8 cellular contexts compared by ENCODE assay signal in genomic region chr1:161166669-161167548, GRCh38. TPM values are rescaled to one million over a fixed set of nuclear protein-coding genes. Genes with fewer than 3 reads are reported as not detected.
DNase-seq lines count a peak whose midpoint lies in the region; ATAC-seq, FAIRE-seq and TF ChIP-seq lines count a peak whose summit lies in the region.

No MANE protein-coding gene starts in this region.

- H3K4me1 ChIP-seq in breast epithelium, result peaks cover 0 to 4% of the 10 kb centered on the region in 2 donors
- peaks cover 16% of the 10 kb centered on the region for H3K4me1 ChIP-seq in HepG2 (ENCODE audit: insufficient read depth, low read length)

- no peaks in the 10 kb centered on the region for H3K36me3 ChIP-seq in breast epithelium
- H3K36me3 ChIP-seq in HepG2 (replicated peaks in 1 of 2; ENCODE audit: control insufficient read depth in 1 of 2, insufficient read depth in 2 of 2, low read length in 2 of 2), result peaks cover 13 to 42% of the 10 kb centered on the region in 2 experiments

- 12% methylated on average over 24 of the region's 33 CpGs for WGBS in HepG2 (ENCODE audit: low lambda C conversion rate)

- peak overlapping the region; percentile 84 for H3K4me2 ChIP-seq in HepG2 (ENCODE audit: low read depth, low read length)

- TF ChIP-seq EP300 in HepG2 (IDR thresholded peaks at IDR 0.05; ENCODE audit: low read depth in 2 of 2, low read length in 2 of 2) (no peak), HepG2 (CRISPR knock-in tag; IDR thresholded peaks at IDR 0.05; ENCODE audit: borderline replicate concordance) (no peak)

- no peak for TF ChIP-seq CTCF in breast epithelium (IDR thresholded peaks at IDR 0.05)
- no peak for TF ChIP-seq CTCF in HepG2 (CRISPR knock-in tag; IDR thresholded peaks at IDR 0.05)
- TF ChIP-seq CTCF in type B pancreatic cell (conservative IDR thresholded peaks at IDR 0.05), result no peak

- peak; percentile 22 for DNase-seq in A172 (ENCODE audit: low spot score)
- no peak for DNase-seq in GM12891 (ENCODE audit: insufficient read length, low spot score)
- peak; percentile 16 for DNase-seq in NCI-H146 treated with DMSO at 0.1 percent for 48 hours (lab: John Stamatoyannopoulos, UW; ENCODE audit: unreplicated experiment)
- DNase-seq in breast epithelium (ENCODE audit: low spot score in 2 of 2), result no peak
- no peak for DNase-seq in HepG2 (ENCODE audit: low spot score)
- DNase-seq in type B pancreatic cell (ENCODE audit: extremely low spot score, unreplicated experiment), result no peak
- DNase-seq in T-helper 9 cell, result no peak
- DNase-seq in stimulated activated CD4-positive, alpha-beta T cell treated with anti-CD3 and anti-CD28 coated beads, Interleukin-12 subunit alpha, Interleukin-12 subunit beta, amount 100 ng/mL, for 4 hours, result no peak

- in situ Hi-C loops in HepG2 (cut with HindIII; ENCODE audit: extremely low pct_ligation_motif_present, low pct_unique_long_range_greater_than_20kb), result no loop called here

- ATAC-seq in HepG2, result peak; percentile 70

- no peaks in the 10 kb centered on the region for H4K20me1 ChIP-seq in HepG2 (ENCODE audit: insufficient read depth, low read length)

- TF ChIP-seq RAD21 in HepG2 (CRISPR knock-in tag; IDR thresholded peaks at IDR 0.05), result no peak

- H3K27me3 Mint-ChIP-seq in type B pancreatic cell, result no peaks in the 10 kb centered on the region

- H3K27me3 ChIP-seq in breast epithelium (no peaks in the 10 kb centered on the region), HepG2 (ENCODE audit: control insufficient read depth in 1 of 2, insufficient read depth in 2 of 2, low read length in 2 of 2) (no peaks in the 10 kb centered on the region)

- POLR2A ChIA-PET in HepG2 (lab: Yijun Ruan, JAX), result interaction anchor here (0.9 to 2.9 kb wide), 13 partner anchors 10 to 153 kb away, joined by 3 to 30 read pairs (median 5); partner anchors contain the start of genes ADAMTS4, APOA2, B4GALT3 and DEDD

- no TSS peak for BruUV-seq in HepG2 (replicated peaks; lab: Mats Ljungman, UMichigan)

- H3K9ac ChIP-seq in HepG2 (ENCODE audit: insufficient read depth, low read depth, low read length), result peak overlapping the region; percentile 80

- H3K27ac Mint-ChIP-seq in type B pancreatic cell, result peak overlapping the region; percentile 99

- CTCF ChIA-PET in HepG2 (lab: Yijun Ruan, JAX; ENCODE audit: low intra/inter-chr PET ratio, low total read pairs), result interaction anchor here (1.7 kb wide), 1 partner anchor 11 kb away, joined by 4 read pairs; the partner anchor contains the start of gene B4GALT3

- H3K9me3 ChIP-seq in breast epithelium, result no peaks in the 10 kb centered on the region
- H3K9me3 ChIP-seq in HepG2 (ENCODE audit: low read length), result no peaks in the 10 kb centered on the region

- no peak for TF ChIP-seq POLR2A in GM12891 (IDR thresholded peaks at IDR 0.05; ENCODE audit: low read depth, low read length)
- no peak for TF ChIP-seq POLR2A in breast epithelium (IDR thresholded peaks at IDR 0.05)
- TF ChIP-seq POLR2A in HepG2 (IDR thresholded peaks at IDR 0.05; ENCODE audit: insufficient read depth in 1 of 2, low read depth in 2 of 2, low read length in 2 of 2), result no peak

- peak overlapping the region; percentile 35 for H2AFZ ChIP-seq in HepG2 (ENCODE audit: low read length)

- H3K27ac ChIP-seq in breast epithelium (peak overlapping the region; percentile 92 to 93), HepG2 (ENCODE audit: extremely low read length, insufficient read depth, low read length) (peak overlapping the region; percentile 62)

- peak; percentile 48 for FAIRE-seq in GM12891 (lab: Jason Lieb, UNC)
- no peak for FAIRE-seq in HepG2 (lab: Jason Lieb, UNC)

- peak overlapping the region; percentile 97 for H3K4me3 Mint-ChIP-seq in type B pancreatic cell

- peaks cover 13% of the 10 kb centered on the region for H3K36me3 Mint-ChIP-seq in type B pancreatic cell

- H3K9me3 Mint-ChIP-seq in type B pancreatic cell, result no peaks in the 10 kb centered on the region

- intact Hi-C loops in breast epithelium (cut with DNase I; ENCODE audit: low total_unique reads), result no loop called here
- intact Hi-C loops in HepG2 (cut with micrococcal nuclease; ENCODE audit: unreplicated experiment), result no loop called here

- peaks cover 2% of the 10 kb centered on the region for H3K79me2 ChIP-seq in HepG2 (ENCODE audit: insufficient read depth, low read length)

- peaks cover 13% of the 10 kb centered on the region for H3K4me1 Mint-ChIP-seq in type B pancreatic cell (ENCODE audit: unreplicated experiment)

- H3K4me3 ChIP-seq in breast epithelium (peak overlapping the region; percentile 54 to 88 (median 86)), HepG2 (replicated peaks in 1 of 3; ENCODE audit: insufficient read depth in 1 of 3, low read depth in 2 of 3, low read length in 3 of 3) (peak overlapping the region; percentile 71 to 88 (median 74))

RNA-seq across cellular contexts. Expression of gene PPOX, which starts 0.7 kb away (rescaled TPM):
- 37.1 and 39.9 TPM in 2 replicates for total RNA-seq in A172 (2014; rRNA removed; shearing (Covaris generic))
- polyA plus RNA-seq in GM12891 (2012; ENCODE audit: low read depth, missing spikeins), result 12.9 TPM
- total RNA-seq in breast epithelium (10 to 100 TPM; 19.5 to 26.8 (median 25.2) TPM), HepG2 (2016; rRNA removed; fragmentation: Illumina TruSeq; extraction: Trizol) (13.0 and 15.5 TPM in 2 replicates), type B pancreatic cell (ENCODE audit: low replicate concordance) (25.7 and 43.6 TPM in 2 replicates)
- total RNA-seq in HepG2 (2016; cell fraction: cytosol; rRNA removed; fragmentation: Illumina TruSeq; extraction: Trizol; ENCODE audit: low read depth), result 3.1 and 3.7 TPM in 2 replicates
- 12.8 and 14.3 TPM in 2 replicates for total RNA-seq in HepG2 (2016; cell fraction: insoluble cytoplasmic fraction; rRNA removed; fragmentation: Illumina TruSeq; extraction: Trizol)
- 3.1 and 5.2 TPM in 2 replicates for total RNA-seq in HepG2 (2016; cell fraction: membrane; rRNA removed; fragmentation: Illumina TruSeq; extraction: Trizol)
- total RNA-seq in HepG2 (2016; cell fraction: nucleus; rRNA removed; fragmentation: Illumina TruSeq; extraction: Trizol), result 13.9 and 14.4 TPM in 2 replicates
- 25.2 and 27.7 TPM in 2 replicates for polyA plus RNA-seq in HepG2 (2011; rRNA removed)
- polyA plus RNA-seq in HepG2 (2011; cell fraction: cytosol; rRNA removed), result 10.4 and 16.6 TPM in 2 replicates
- polyA plus RNA-seq in HepG2 (2011; cell fraction: nucleus; rRNA removed), result 73.0 and 77.7 TPM in 2 replicates
- polyA plus RNA-seq in HepG2 (2012), result 11.1 and 11.9 TPM in 2 replicates
- 1.2 and 1.9 TPM in 2 replicates for polyA plus RNA-seq in HepG2 (2016; cell fraction: cytosol; fragmentation: Illumina TruSeq; extraction: Trizol; ENCODE audit: low read depth)
- polyA plus RNA-seq in HepG2 (2016; cell fraction: insoluble cytoplasmic fraction; fragmentation: Illumina TruSeq; extraction: Trizol; ENCODE audit: low read depth), result 7.2 and 7.7 TPM in 2 replicates
- 1.7 and 4.1 TPM in 2 replicates for polyA plus RNA-seq in HepG2 (2016; cell fraction: membrane; fragmentation: Illumina TruSeq; extraction: Trizol; ENCODE audit: low read depth)
- 32.1 and 34.2 TPM in 2 replicates for polyA plus RNA-seq in HepG2 (2016; cell fraction: nucleus; fragmentation: Illumina TruSeq; extraction: Trizol; ENCODE audit: insufficient read depth, low read depth)
- 26.5 and 36.9 TPM in 2 replicates for polyA minus RNA-seq in HepG2 (2011; rRNA and poly(A)+ RNA removed; ENCODE audit: low replicate concordance)
- 4.8 and 8.6 TPM in 2 replicates for polyA minus RNA-seq in HepG2 (2011; cell fraction: cytosol; rRNA and poly(A)+ RNA removed)
- 17.8 and 19.4 TPM in 2 replicates for polyA minus RNA-seq in HepG2 (2011; cell fraction: nucleus; rRNA and poly(A)+ RNA removed)

RNA-seq across cellular contexts. Expression of gene USP21, which starts 7.6 kb away (rescaled TPM):
- total RNA-seq in A172 (2014; rRNA removed; shearing (Covaris generic)), result 5.2 and 5.7 TPM in 2 replicates
- 13.5 TPM for polyA plus RNA-seq in GM12891 (2012; ENCODE audit: low read depth, missing spikeins)
- total RNA-seq in breast epithelium (10 to 100 TPM; 11.7 to 26.9 (median 24.9) TPM), HepG2 (2016; rRNA removed; fragmentation: Illumina TruSeq; extraction: Trizol) (7.4 and 10.1 TPM in 2 replicates), type B pancreatic cell (ENCODE audit: low replicate concordance) (31.6 and 45.7 TPM in 2 replicates)
- 8.6 and 9.8 TPM in 2 replicates for total RNA-seq in HepG2 (2016; cell fraction: cytosol; rRNA removed; fragmentation: Illumina TruSeq; extraction: Trizol; ENCODE audit: low read depth)
- total RNA-seq in HepG2 (2016; cell fraction: insoluble cytoplasmic fraction; rRNA removed; fragmentation: Illumina TruSeq; extraction: Trizol), result 6.5 and 10.5 TPM in 2 replicates
- 17.0 and 23.7 TPM in 2 replicates for total RNA-seq in HepG2 (2016; cell fraction: membrane; rRNA removed; fragmentation: Illumina TruSeq; extraction: Trizol)
- total RNA-seq in HepG2 (2016; cell fraction: nucleus; rRNA removed; fragmentation: Illumina TruSeq; extraction: Trizol), result 17.3 and 17.6 TPM in 2 replicates
- 31.0 and 33.1 TPM in 2 replicates for polyA plus RNA-seq in HepG2 (2011; rRNA removed)
- 14.0 and 19.2 TPM in 2 replicates for polyA plus RNA-seq in HepG2 (2011; cell fraction: cytosol; rRNA removed)
- polyA plus RNA-seq in HepG2 (2011; cell fraction: nucleus; rRNA removed), result 157 and 234 TPM in 2 replicates
- 14.8 and 16.5 TPM in 2 replicates for polyA plus RNA-seq in HepG2 (2012)
- polyA plus RNA-seq in HepG2 (2016; cell fraction: cytosol; fragmentation: Illumina TruSeq; extraction: Trizol; ENCODE audit: low read depth), result 25.1 and 35.9 TPM in 2 replicates
- polyA plus RNA-seq in HepG2 (2016; cell fraction: insoluble cytoplasmic fraction; fragmentation: Illumina TruSeq; extraction: Trizol; ENCODE audit: low read depth), result 15.8 and 21.8 TPM in 2 replicates
- 48.3 and 50.3 TPM in 2 replicates for polyA plus RNA-seq in HepG2 (2016; cell fraction: membrane; fragmentation: Illumina TruSeq; extraction: Trizol; ENCODE audit: low read depth)
- polyA plus RNA-seq in HepG2 (2016; cell fraction: nucleus; fragmentation: Illumina TruSeq; extraction: Trizol; ENCODE audit: insufficient read depth, low read depth), result 65.1 and 67.0 TPM in 2 replicates
- 21.0 and 31.8 TPM in 2 replicates for polyA minus RNA-seq in HepG2 (2011; rRNA and poly(A)+ RNA removed; ENCODE audit: low replicate concordance)
- polyA minus RNA-seq in HepG2 (2011; cell fraction: cytosol; rRNA and poly(A)+ RNA removed), result 8.2 and 8.9 TPM in 2 replicates
- polyA minus RNA-seq in HepG2 (2011; cell fraction: nucleus; rRNA and poly(A)+ RNA removed), result 30.3 and 31.9 TPM in 2 replicates

RNA-seq across cellular contexts. Expression of gene B4GALT3, which starts 10.4 kb away (rescaled TPM):
- 59.5 and 61.1 TPM in 2 replicates for total RNA-seq in A172 (2014; rRNA removed; shearing (Covaris generic))
- 29.6 TPM for polyA plus RNA-seq in GM12891 (2012; ENCODE audit: low read depth, missing spikeins)
- total RNA-seq in breast epithelium (10 to 100 TPM; 23.4 to 41.3 (median 29.4) TPM), HepG2 (2016; rRNA removed; fragmentation: Illumina TruSeq; extraction: Trizol) (26.7 and 35.6 TPM in 2 replicates), type B pancreatic cell (ENCODE audit: low replicate concordance) (42.4 and 48.5 TPM in 2 replicates)
- 39.7 and 51.0 TPM in 2 replicates for total RNA-seq in HepG2 (2016; cell fraction: cytosol; rRNA removed; fragmentation: Illumina TruSeq; extraction: Trizol; ENCODE audit: low read depth)
- total RNA-seq in HepG2 (2016; cell fraction: insoluble cytoplasmic fraction; rRNA removed; fragmentation: Illumina TruSeq; extraction: Trizol), result 25.1 and 39.5 TPM in 2 replicates
- 75.0 and 83.4 TPM in 2 replicates for total RNA-seq in HepG2 (2016; cell fraction: membrane; rRNA removed; fragmentation: Illumina TruSeq; extraction: Trizol)
- total RNA-seq in HepG2 (2016; cell fraction: nucleus; rRNA removed; fragmentation: Illumina TruSeq; extraction: Trizol), result 20.7 and 25.9 TPM in 2 replicates
- polyA plus RNA-seq in HepG2 (2011; rRNA removed), result 40.4 and 45.0 TPM in 2 replicates
- 39.3 and 49.3 TPM in 2 replicates for polyA plus RNA-seq in HepG2 (2011; cell fraction: cytosol; rRNA removed)
- 59.7 and 62.7 TPM in 2 replicates for polyA plus RNA-seq in HepG2 (2011; cell fraction: nucleus; rRNA removed)
- polyA plus RNA-seq in HepG2 (2012), result 32.3 and 39.7 TPM in 2 replicates
- 63.3 and 71.3 TPM in 2 replicates for polyA plus RNA-seq in HepG2 (2016; cell fraction: cytosol; fragmentation: Illumina TruSeq; extraction: Trizol; ENCODE audit: low read depth)
- 30.8 and 33.0 TPM in 2 replicates for polyA plus RNA-seq in HepG2 (2016; cell fraction: insoluble cytoplasmic fraction; fragmentation: Illumina TruSeq; extraction: Trizol; ENCODE audit: low read depth)
- 80.0 and 82.5 TPM in 2 replicates for polyA plus RNA-seq in HepG2 (2016; cell fraction: membrane; fragmentation: Illumina TruSeq; extraction: Trizol; ENCODE audit: low read depth)
- 46.9 and 48.9 TPM in 2 replicates for polyA plus RNA-seq in HepG2 (2016; cell fraction: nucleus; fragmentation: Illumina TruSeq; extraction: Trizol; ENCODE audit: insufficient read depth, low read depth)
- polyA minus RNA-seq in HepG2 (2011; rRNA and poly(A)+ RNA removed; ENCODE audit: low replicate concordance), result 34.0 and 38.8 TPM in 2 replicates
- 15.9 and 20.7 TPM in 2 replicates for polyA minus RNA-seq in HepG2 (2011; cell fraction: cytosol; rRNA and poly(A)+ RNA removed)
- 11.6 and 17.4 TPM in 2 replicates for polyA minus RNA-seq in HepG2 (2011; cell fraction: nucleus; rRNA and poly(A)+ RNA removed)

RNA-seq across cellular contexts. Expression of gene UFC1, which starts 13.1 kb away (rescaled TPM):
- total RNA-seq in A172 (2014; rRNA removed; shearing (Covaris generic)), result 95.7 and 128 TPM in 2 replicates
- polyA plus RNA-seq in GM12891 (2012; ENCODE audit: low read depth, missing spikeins), result 147 TPM
- total RNA-seq in breast epithelium, result 10 to 100 TPM; 76.0 to 90.3 (median 87.5) TPM
- 72.8 and 96.5 TPM in 2 replicates for total RNA-seq in HepG2 (2016; rRNA removed; fragmentation: Illumina TruSeq; extraction: Trizol)
- 44.5 and 47.4 TPM in 2 replicates for total RNA-seq in HepG2 (2016; cell fraction: cytosol; rRNA removed; fragmentation: Illumina TruSeq; extraction: Trizol; ENCODE audit: low read depth)
- total RNA-seq in HepG2 (2016; cell fraction: insoluble cytoplasmic fraction; rRNA removed; fragmentation: Illumina TruSeq; extraction: Trizol), result 74.8 and 106 TPM in 2 replicates
- total RNA-seq in HepG2 (2016; cell fraction: membrane; rRNA removed; fragmentation: Illumina TruSeq; extraction: Trizol), result 66.5 and 67.4 TPM in 2 replicates
- total RNA-seq in HepG2 (2016; cell fraction: nucleus; rRNA removed; fragmentation: Illumina TruSeq; extraction: Trizol), result 29.7 and 32.7 TPM in 2 replicates
- 70.1 and 85.2 TPM in 2 replicates for polyA plus RNA-seq in HepG2 (2011; rRNA removed)
- 87.7 and 127 TPM in 2 replicates for polyA plus RNA-seq in HepG2 (2011; cell fraction: cytosol; rRNA removed)
- 26.3 and 26.8 TPM in 2 replicates for polyA plus RNA-seq in HepG2 (2011; cell fraction: nucleus; rRNA removed)
- polyA plus RNA-seq in HepG2 (2012), result 77.3 and 83.1 TPM in 2 replicates
- polyA plus RNA-seq in HepG2 (2016; cell fraction: cytosol; fragmentation: Illumina TruSeq; extraction: Trizol; ENCODE audit: low read depth), result 66.3 and 72.4 TPM in 2 replicates
- polyA plus RNA-seq in HepG2 (2016; cell fraction: insoluble cytoplasmic fraction; fragmentation: Illumina TruSeq; extraction: Trizol; ENCODE audit: low read depth), result 153 and 176 TPM in 2 replicates
- polyA plus RNA-seq in HepG2 (2016; cell fraction: membrane; fragmentation: Illumina TruSeq; extraction: Trizol; ENCODE audit: low read depth), result 96.8 and 104 TPM in 2 replicates
- polyA plus RNA-seq in HepG2 (2016; cell fraction: nucleus; fragmentation: Illumina TruSeq; extraction: Trizol; ENCODE audit: insufficient read depth, low read depth), result 70.4 and 72.5 TPM in 2 replicates
- polyA minus RNA-seq in HepG2 (2011; rRNA and poly(A)+ RNA removed; ENCODE audit: low replicate concordance), result 19.4 and 58.8 TPM in 2 replicates
- 24.2 and 29.9 TPM in 2 replicates for polyA minus RNA-seq in HepG2 (2011; cell fraction: cytosol; rRNA and poly(A)+ RNA removed)
- polyA minus RNA-seq in HepG2 (2011; cell fraction: nucleus; rRNA and poly(A)+ RNA removed), result 22.3 and 28.7 TPM in 2 replicates
- 90.3 and 103 TPM in 2 replicates for total RNA-seq in type B pancreatic cell (ENCODE audit: low replicate concordance)

RNA-seq across cellular contexts. Expression of gene ADAMTS4, which starts 31.9 kb away (rescaled TPM):
- not detected in 2 replicates for total RNA-seq in A172 (2014; rRNA removed; shearing (Covaris generic))
- polyA plus RNA-seq in GM12891 (2012; ENCODE audit: low read depth, missing spikeins), result 0.05 TPM
- total RNA-seq in breast epithelium (10 to 100 TPM in 2 of 3 donors, 1 to 10 TPM in 1; 4.8 to 85.5 (median 24.6) TPM), HepG2 (2016; rRNA removed; fragmentation: Illumina TruSeq; extraction: Trizol) (0.73 and 1.7 TPM in 2 replicates), type B pancreatic cell (ENCODE audit: low replicate concordance) (0.10 and 2.5 TPM in 2 replicates)
- total RNA-seq in HepG2 (2016; cell fraction: cytosol; rRNA removed; fragmentation: Illumina TruSeq; extraction: Trizol; ENCODE audit: low read depth), result 0.10 and 0.18 TPM in 2 replicates
- total RNA-seq in HepG2 (2016; cell fraction: insoluble cytoplasmic fraction; rRNA removed; fragmentation: Illumina TruSeq; extraction: Trizol), result 0.56 and 0.93 TPM in 2 replicates
- 0.14 and 0.62 TPM in 2 replicates for total RNA-seq in HepG2 (2016; cell fraction: membrane; rRNA removed; fragmentation: Illumina TruSeq; extraction: Trizol)
- 1.6 and 2.4 TPM in 2 replicates for total RNA-seq in HepG2 (2016; cell fraction: nucleus; rRNA removed; fragmentation: Illumina TruSeq; extraction: Trizol)
- 0.51 and 0.56 TPM in 2 replicates for polyA plus RNA-seq in HepG2 (2011; rRNA removed)
- 0.26 and 0.35 TPM in 2 replicates for polyA plus RNA-seq in HepG2 (2011; cell fraction: cytosol; rRNA removed)
- polyA plus RNA-seq in HepG2 (2011; cell fraction: nucleus; rRNA removed), result 1.1 and 1.3 TPM in 2 replicates
- 0.31 and 0.45 TPM in 2 replicates for polyA plus RNA-seq in HepG2 (2012)
- polyA plus RNA-seq in HepG2 (2016; cell fraction: cytosol; fragmentation: Illumina TruSeq; extraction: Trizol; ENCODE audit: low read depth), result 0.01 TPM in 1 of 2 replicates, not detected in the other
- polyA plus RNA-seq in HepG2 (2016; cell fraction: insoluble cytoplasmic fraction; fragmentation: Illumina TruSeq; extraction: Trizol; ENCODE audit: low read depth), result 0.37 and 0.45 TPM in 2 replicates
- polyA plus RNA-seq in HepG2 (2016; cell fraction: membrane; fragmentation: Illumina TruSeq; extraction: Trizol; ENCODE audit: low read depth), result 0.03 and 0.30 TPM in 2 replicates
- 1.0 and 2.5 TPM in 2 replicates for polyA plus RNA-seq in HepG2 (2016; cell fraction: nucleus; fragmentation: Illumina TruSeq; extraction: Trizol; ENCODE audit: insufficient read depth, low read depth)
- polyA minus RNA-seq in HepG2 (2011; rRNA and poly(A)+ RNA removed; ENCODE audit: low replicate concordance), result 0.87 and 3.5 TPM in 2 replicates
- polyA minus RNA-seq in HepG2 (2011; cell fraction: cytosol; rRNA and poly(A)+ RNA removed), result 0.69 and 0.97 TPM in 2 replicates
- polyA minus RNA-seq in HepG2 (2011; cell fraction: nucleus; rRNA and poly(A)+ RNA removed), result 1.8 and 2.2 TPM in 2 replicates

Comparison
In these comparisons a context has a peak if more than half of its experiments do, and no peak if none do; other contexts are left out.
1. DNase-seq: peak in A172 (single experiment) and NCI-H146 treated with DMSO at 0.1 percent for 48 hours (single experiment); none in GM12891 (single experiment), breast epithelium (0 of 2), HepG2 (single experiment), type B pancreatic cell (single experiment), T-helper 9 cell (single experiment) and stimulated activated CD4-positive, alpha-beta T cell treated with anti-CD3 and anti-CD28 coated beads, Interleukin-12 subunit alpha, Interleukin-12 subunit beta, amount 100 ng/mL, for 4 hours (single experiment).